ENCODE assay signal across 3 cellular contexts in the genomic region with DNA sequence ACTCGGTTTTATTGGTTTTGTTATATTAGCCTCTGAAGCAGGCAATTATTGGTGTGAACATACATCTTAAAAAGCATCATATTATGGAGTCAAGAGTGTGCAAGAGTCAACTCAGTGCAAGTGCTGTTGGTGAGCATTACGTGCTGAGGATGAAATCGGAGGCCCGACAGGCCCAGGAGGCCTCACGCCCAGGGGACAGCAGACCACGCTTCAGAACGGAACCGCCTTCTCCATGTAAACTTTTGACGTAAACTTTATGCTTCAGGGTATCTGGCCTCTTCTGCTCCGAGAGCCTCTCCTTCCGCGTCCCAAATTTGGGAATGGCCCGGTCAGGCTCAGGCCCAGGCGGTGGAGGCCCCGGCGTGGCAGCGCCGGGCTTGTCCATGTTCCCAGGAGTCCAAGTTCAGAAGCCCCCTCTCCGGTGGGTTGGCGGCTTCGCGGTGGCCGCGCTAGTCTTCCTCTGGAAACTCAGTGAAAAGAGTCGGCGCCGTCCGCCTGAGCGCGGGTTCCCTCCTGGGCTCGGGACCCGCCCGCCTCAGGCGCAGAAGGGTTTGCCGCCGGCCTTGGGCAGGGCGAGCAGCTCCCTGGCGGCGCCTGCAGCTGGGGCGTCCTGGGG.
TF ChIP-seq lines count a peak whose summit lies in the region.

No MANE protein-coding gene starts in this region.

TF ChIP-seq in GM23338, 12 proteins besides CTCF, POLR2A, EP300 and RAD21 (continues in another document):
- no peak for TF ChIP-seq CREB1 (CRISPR knock-in tag; IDR thresholded peaks at IDR 0.05; ENCODE audit: low read depth)
- TF ChIP-seq, protein P1, sequence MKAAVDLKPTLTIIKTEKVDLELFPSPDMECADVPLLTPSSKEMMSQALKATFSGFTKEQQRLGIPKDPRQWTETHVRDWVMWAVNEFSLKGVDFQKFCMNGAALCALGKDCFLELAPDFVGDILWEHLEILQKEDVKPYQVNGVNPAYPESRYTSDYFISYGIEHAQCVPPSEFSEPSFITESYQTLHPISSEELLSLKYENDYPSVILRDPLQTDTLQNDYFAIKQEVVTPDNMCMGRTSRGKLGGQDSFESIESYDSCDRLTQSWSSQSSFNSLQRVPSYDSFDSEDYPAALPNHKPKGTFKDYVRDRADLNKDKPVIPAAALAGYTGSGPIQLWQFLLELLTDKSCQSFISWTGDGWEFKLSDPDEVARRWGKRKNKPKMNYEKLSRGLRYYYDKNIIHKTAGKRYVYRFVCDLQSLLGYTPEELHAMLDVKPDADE (IDR thresholded peaks at IDR 0.05), result no peak

TF ChIP-seq in H1, 55 proteins besides CTCF, POLR2A, EP300 and RAD21:
- TF ChIP-seq EZH2 (IDR thresholded peaks at IDR 0.05; ENCODE audit: low read depth, low read length, severe bottlenecking), result peak; percentile 50
- TF ChIP-seq BACH1 (IDR thresholded peaks at IDR 0.05; ENCODE audit: low read length), result no peak
- no peak for TF ChIP-seq TAF1 (IDR thresholded peaks at IDR 0.05; ENCODE audit: low read depth, low read length)
- peak; percentile 74 for TF ChIP-seq RNF2 (IDR thresholded peaks at IDR 0.05; ENCODE audit: borderline replicate concordance, low read depth, low read length, missing control alignments, poor library complexity, severe bottlenecking)
- TF ChIP-seq CHD2 (IDR thresholded peaks at IDR 0.05; ENCODE audit: low read length), result no peak
- TF ChIP-seq SUZ12 (IDR thresholded peaks at IDR 0.05; ENCODE audit: low read length), result peak; percentile 69; the same call in 1 of the 2 replicates
- peak; percentile 4 for TF ChIP-seq KDM4A (IDR thresholded peaks at IDR 0.05; ENCODE audit: low read depth, low read length, severe bottlenecking)
- TF ChIP-seq TAF7 (optimal IDR thresholded peaks at IDR 0.05; ENCODE audit: borderline replicate concordance, low read depth, low read length), result no peak
- TF ChIP-seq TCF12 (IDR thresholded peaks at IDR 0.05; ENCODE audit: low read depth, low read length), result no peak
- no peak for TF ChIP-seq NANOG (IDR thresholded peaks at IDR 0.05; ENCODE audit: insufficient read depth, low read depth, low read length, poor library complexity, severe bottlenecking)
- no peak for TF ChIP-seq CHD1 (IDR thresholded peaks at IDR 0.05; ENCODE audit: low read depth, low read length)
- TF ChIP-seq CBX8 (IDR thresholded peaks at IDR 0.05; ENCODE audit: borderline replicate concordance, low read depth, low read length), result peak; percentile 65; the same call in 1 of the 2 replicates

TF ChIP-seq in neural cell, 6 proteins besides CTCF, POLR2A, EP300 and RAD21:
- TF ChIP-seq, protein P2, sequence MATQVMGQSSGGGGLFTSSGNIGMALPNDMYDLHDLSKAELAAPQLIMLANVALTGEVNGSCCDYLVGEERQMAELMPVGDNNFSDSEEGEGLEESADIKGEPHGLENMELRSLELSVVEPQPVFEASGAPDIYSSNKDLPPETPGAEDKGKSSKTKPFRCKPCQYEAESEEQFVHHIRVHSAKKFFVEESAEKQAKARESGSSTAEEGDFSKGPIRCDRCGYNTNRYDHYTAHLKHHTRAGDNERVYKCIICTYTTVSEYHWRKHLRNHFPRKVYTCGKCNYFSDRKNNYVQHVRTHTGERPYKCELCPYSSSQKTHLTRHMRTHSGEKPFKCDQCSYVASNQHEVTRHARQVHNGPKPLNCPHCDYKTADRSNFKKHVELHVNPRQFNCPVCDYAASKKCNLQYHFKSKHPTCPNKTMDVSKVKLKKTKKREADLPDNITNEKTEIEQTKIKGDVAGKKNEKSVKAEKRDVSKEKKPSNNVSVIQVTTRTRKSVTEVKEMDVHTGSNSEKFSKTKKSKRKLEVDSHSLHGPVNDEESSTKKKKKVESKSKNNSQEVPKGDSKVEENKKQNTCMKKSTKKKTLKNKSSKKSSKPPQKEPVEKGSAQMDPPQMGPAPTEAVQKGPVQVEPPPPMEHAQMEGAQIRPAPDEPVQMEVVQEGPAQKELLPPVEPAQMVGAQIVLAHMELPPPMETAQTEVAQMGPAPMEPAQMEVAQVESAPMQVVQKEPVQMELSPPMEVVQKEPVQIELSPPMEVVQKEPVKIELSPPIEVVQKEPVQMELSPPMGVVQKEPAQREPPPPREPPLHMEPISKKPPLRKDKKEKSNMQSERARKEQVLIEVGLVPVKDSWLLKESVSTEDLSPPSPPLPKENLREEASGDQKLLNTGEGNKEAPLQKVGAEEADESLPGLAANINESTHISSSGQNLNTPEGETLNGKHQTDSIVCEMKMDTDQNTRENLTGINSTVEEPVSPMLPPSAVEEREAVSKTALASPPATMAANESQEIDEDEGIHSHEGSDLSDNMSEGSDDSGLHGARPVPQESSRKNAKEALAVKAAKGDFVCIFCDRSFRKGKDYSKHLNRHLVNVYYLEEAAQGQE (IDR thresholded peaks at IDR 0.05; ENCODE audit: borderline replicate concordance), result no peak
- TF ChIP-seq POLR2AphosphoS5 (IDR thresholded peaks at IDR 0.05), result peak; percentile 1
